11 cellular contexts compared by ENCODE assay signal in genomic region chr7:117679120-117679519, GRCh38.
"Had no signal": no experiment of that assay in that cellular context is flagged by ENCODE, and none has a peak within 500 bp of the region (broad histone marks: within the 10 kb centered on the region; RNA-seq: fewer than 3 reads in every experiment).

No MANE protein-coding gene starts in this region.

- H3K9me3 ChIP-seq: HAP-1 had no signal

- H3K9ac ChIP-seq: GM23248 had no signal

- H3K4me2 ChIP-seq: GM23338 had no signal

- H3K36me3 ChIP-seq: HAP-1 had no signal

- H3K4me1 ChIP-seq: HAP-1 had no signal

- H3K27ac ChIP-seq: GM23248 had no signal

- ATAC-seq: GM23338, HCT116 had no signal

- H3K4me3 ChIP-seq: GM23248, GM23338, HAP-1 had no signal

- H2AFZ ChIP-seq: GM23248, GM23338 had no signal

- DNase-seq: GM23248, GOT3, H7, H9, HCEC 1CT, HFFc6 had no signal

- FAIRE-seq: H1, H54 had no signal
